25 cellular contexts compared by ENCODE assay signal in genomic region chr14:85447883-85448282, GRCh38.
DNase-seq lines count a peak whose midpoint lies in the region; ATAC-seq and TF ChIP-seq lines count a peak whose summit lies in the region.
"Had no signal": no experiment of that assay in that cellular context is flagged by ENCODE, and none has a peak within 500 bp of the region (broad histone marks: within the 10 kb centered on the region; RNA-seq: fewer than 3 reads in every experiment).

No MANE protein-coding gene starts in this region.

- H3K9ac ChIP-seq in endodermal cell (ENCODE audit: extremely low read depth, low read length, poor library complexity, severe bottlenecking): no peak overlapping the region
- H3K9ac ChIP-seq: BLaER1 had no signal

- H3K4me1 ChIP-seq in GM23338 (ENCODE audit: insufficient read depth) (no peaks in the 10 kb centered on the region), endodermal cell (ENCODE audit: control insufficient read depth, insufficient read depth, low read length) (no peaks in the 10 kb centered on the region)
- H3K4me1 ChIP-seq: BE2C had no signal

- CTCF ChIA-PET in WTC11 (lab: Charles Lee): no interaction called here

- H4K20me1 ChIP-seq in GM23338 (replicated peaks; ENCODE audit: insufficient read depth): no peaks in the 10 kb centered on the region
- H4K20me1 ChIP-seq: BLaER1 had no signal

- H3K4me1 Mint-ChIP-seq in GM23338 (no peaks in the 10 kb centered on the region), WTC11 (no peaks in the 10 kb centered on the region), endodermal cell (no peaks in the 10 kb centered on the region)
- H3K4me1 Mint-ChIP-seq: CD4-positive, alpha-beta memory T cell; CD4-positive, CD25-positive, alpha-beta regulatory T cell; CD8-positive, alpha-beta memory T cell had no signal

- no peak overlapping the region for H3K27ac Mint-ChIP-seq in GM23338
- no peak overlapping the region for H3K27ac Mint-ChIP-seq in WTC11
- H3K27ac Mint-ChIP-seq in endodermal cell: no peak overlapping the region
- H3K27ac Mint-ChIP-seq: CD14-positive monocyte; CD4-positive, alpha-beta memory T cell; CD4-positive, CD25-positive, alpha-beta regulatory T cell; CD8-positive, alpha-beta memory T cell had no signal

- H3K79me2 ChIP-seq in GM23338 (replicated peaks; ENCODE audit: insufficient read depth): no peaks in the 10 kb centered on the region

- H3K27me3 Mint-ChIP-seq in GM23338 (ENCODE audit: insufficient read depth, low read depth, poor library complexity) (no peaks in the 10 kb centered on the region), WTC11 (ENCODE audit: low read depth) (no peaks in the 10 kb centered on the region), endodermal cell (ENCODE audit: insufficient read depth) (no peaks in the 10 kb centered on the region)
- H3K27me3 Mint-ChIP-seq: CD4-positive, alpha-beta memory T cell; CD8-positive, alpha-beta memory T cell had no signal

- ATAC-seq in GM23338: no peak; the same call in 2 of the 3 replicates
- ATAC-seq in WTC11: peak; percentile 72
- ATAC-seq in HG02970 (IDR thresholded peaks at IDR 0.05; ENCODE audit: low FRiP score, unreplicated experiment): no peak
- ATAC-seq in GM18909 (IDR thresholded peaks at IDR 0.05; ENCODE audit: poor library complexity, unreplicated experiment): no peak
- ATAC-seq: GM12878 had no signal

- H3K27me3 ChIP-seq in GM23338 (ENCODE audit: insufficient read depth) (no peaks in the 10 kb centered on the region), H7 (ENCODE audit: control insufficient read depth, insufficient read depth, low read length) (no peaks in the 10 kb centered on the region), endodermal cell (ENCODE audit: control insufficient read depth, insufficient read depth, low read length, poor library complexity, severe bottlenecking) (no peaks in the 10 kb centered on the region)
- H3K27me3 ChIP-seq: BE2C, BLaER1 had no signal

- H3K9me3 ChIP-seq in endodermal cell (ENCODE audit: control insufficient read depth, low read length): no peaks in the 10 kb centered on the region
- H3K9me3 ChIP-seq: BE2C, BLaER1 had no signal

- H3K9me2 ChIP-seq in GM23338 (ENCODE audit: insufficient read depth): no peaks in the 10 kb centered on the region

- H3F3A ChIP-seq in GM23338 (replicated peaks; ENCODE audit: low read depth): no peaks in the 10 kb centered on the region

- TF ChIP-seq CTCF in GM23338 (conservative IDR thresholded peaks at IDR 0.05; ENCODE audit: low read depth in 2 of 2): peak; percentile 14 to 23; a peak in 2 of 4 replicates
- TF ChIP-seq CTCF in WTC11 (IDR thresholded peaks at IDR 0.05): no peak
- TF ChIP-seq CTCF in endodermal cell (conservative IDR thresholded peaks at IDR 0.05): peak; percentile 61

- H3K27ac ChIP-seq in GM23338 (ENCODE audit: low read depth): no peak overlapping the region
- no peak overlapping the region for H3K27ac ChIP-seq in endodermal cell (ENCODE audit: low read depth, low read length)
- H3K27ac ChIP-seq: BLaER1 had no signal

- H3K4me3 Mint-ChIP-seq in GM23338 (no peak overlapping the region), WTC11 (no peak overlapping the region), endodermal cell (no peak overlapping the region)
- H3K4me3 Mint-ChIP-seq: CD14-positive monocyte; CD4-positive, alpha-beta memory T cell; CD4-positive, CD25-positive, alpha-beta regulatory T cell; CD8-positive, alpha-beta memory T cell had no signal

- H3K4me2 ChIP-seq in GM23338: no peak overlapping the region
- H3K4me2 ChIP-seq: BLaER1 had no signal

- POLR2A ChIA-PET in WTC11 (lab: Charles Lee): no interaction called here

- H2AFZ ChIP-seq in GM23338: no peak overlapping the region

- no peaks in the 10 kb centered on the region for H3K9me3 Mint-ChIP-seq in GM23338
- H3K9me3 Mint-ChIP-seq in WTC11: peaks cover 6% of the 10 kb centered on the region; the same call in 1 of the 2 replicates
- H3K9me3 Mint-ChIP-seq in endodermal cell: peaks cover 1% of the 10 kb centered on the region

- H3K36me3 ChIP-seq in GM23338 (ENCODE audit: insufficient read depth) (no peaks in the 10 kb centered on the region), H7 (replicated peaks; ENCODE audit: control insufficient read depth, insufficient read depth, low read length) (no peaks in the 10 kb centered on the region), endodermal cell (ENCODE audit: control insufficient read depth, insufficient read depth, low read length) (no peaks in the 10 kb centered on the region)
- H3K36me3 ChIP-seq: BE2C, BLaER1 had no signal

- DNase-seq in GM23338 (ENCODE audit: low spot score): peak; percentile 8
- DNase-seq in H7: peak; percentile 33
- no peak for DNase-seq in WTC11 (ENCODE audit: low spot score)
- no peak for DNase-seq in endodermal cell
- no peak for DNase-seq in hepatic stellate cell (ENCODE audit: low spot score)
- DNase-seq: 8988T; ACHN; BE2C; C1 segment of cervical spinal cord; CD4-positive, alpha-beta memory T cell; CD4-positive, CD25-positive, alpha-beta regulatory T cell; CD8-positive, alpha-beta memory T cell; COR-L47; DMS 273 treated with DMSO at 0.1 percent for 48 hours; DMS153; DMS53; DMS79; DND-41; EL; GDM1 had no signal

- H3K4me3 ChIP-seq in GM23338 (no peak overlapping the region), H7 (ENCODE audit: insufficient read depth, low read depth, low read length) (no peak overlapping the region), endodermal cell (ENCODE audit: low read length) (no peak overlapping the region)
- H3K4me3 ChIP-seq: BLaER1, GM12878 had no signal

- WGBS in endodermal cell (ENCODE audit: insufficient coverage in 1 of 2, insufficient read length in 1 of 2), 2 experiments: 83 to 100% methylated on average over 1 to 2 of the region's 2 CpGs

- H3K36me3 Mint-ChIP-seq in GM23338 (ENCODE audit: low read depth) (no peaks in the 10 kb centered on the region), WTC11 (no peaks in the 10 kb centered on the region), endodermal cell (ENCODE audit: low read depth) (no peaks in the 10 kb centered on the region)
- H3K36me3 Mint-ChIP-seq: CD14-positive monocyte; CD4-positive, alpha-beta memory T cell; CD4-positive, CD25-positive, alpha-beta regulatory T cell; CD8-positive, alpha-beta memory T cell had no signal

TF ChIP-seq in GM23338, 12 proteins besides CTCF, POLR2A, EP300 and RAD21 (continues in another document):
- no peak for TF ChIP-seq STAT1 (IDR thresholded peaks at IDR 0.05; ENCODE audit: unreplicated experiment)
- TF ChIP-seq POLR2AphosphoS5 (IDR thresholded peaks at IDR 0.05; ENCODE audit: low read depth): no peak
- TF ChIP-seq EZH2phosphoT487 (IDR thresholded peaks at IDR 0.05; ENCODE audit: unreplicated experiment): no peak
- TF ChIP-seq JUNB (IDR thresholded peaks at IDR 0.05; ENCODE audit: unreplicated experiment): no peak
- no peak for TF ChIP-seq NANOG (IDR thresholded peaks at IDR 0.05; ENCODE audit: borderline replicate concordance)
- no peak for TF ChIP-seq ETS1 (IDR thresholded peaks at IDR 0.05)

TF ChIP-seq in WTC11, 78 proteins besides CTCF, POLR2A, EP300 and RAD21 (continues in another document):
- TF ChIP-seq FOXJ3 (CRISPR knock-in tag; IDR thresholded peaks at IDR 0.05; ENCODE audit: borderline replicate concordance): no peak
- TF ChIP-seq SP1 (CRISPR knock-in tag; conservative IDR thresholded peaks at IDR 0.05): no peak
- no peak for TF ChIP-seq TP53 (CRISPR knock-in tag; IDR thresholded peaks at IDR 0.05)
- no peak for TF ChIP-seq NFE2L1 (CRISPR knock-in tag; IDR thresholded peaks at IDR 0.05)
- TF ChIP-seq ZNF281 (CRISPR knock-in tag; IDR thresholded peaks at IDR 0.05): no peak
- no peak for TF ChIP-seq ATF2 (CRISPR knock-in tag; IDR thresholded peaks at IDR 0.05; ENCODE audit: borderline replicate concordance, low read depth)
- TF ChIP-seq FOXP1 (CRISPR knock-in tag; IDR thresholded peaks at IDR 0.05; ENCODE audit: borderline replicate concordance): no peak

Comparison
In these comparisons a context has a peak if more than half of its experiments do, and no peak if none do; other contexts are left out.
1. DNase-seq: peak in GM23338 (single experiment) and H7 (single experiment); none in WTC11 (single experiment), endodermal cell (single experiment) and hepatic stellate cell (single experiment).